ENCODE assay signal across 11 cellular contexts in genomic region chr10:31709028-31709427, GRCh38.
DNase-seq lines count a peak whose midpoint lies in the region; ATAC-seq and TF ChIP-seq lines count a peak whose summit lies in the region.
"Had no signal": no experiment of that assay in that cellular context is flagged by ENCODE, and none has a peak within 500 bp of the region (broad histone marks: within the 10 kb centered on the region; RNA-seq: fewer than 3 reads in every experiment).

No MANE protein-coding gene starts in this region.

- H3K27ac Mint-ChIP-seq in brain (peak overlapping the region in 4 of 5 experiments; percentile 87 to 95 (median 94)), Calu3 (ENCODE audit: unreplicated experiment) (no peak overlapping the region)

- H3K27me3 ChIP-seq in heart right ventricle (no peaks in the 10 kb centered on the region), lung (ENCODE audit: control insufficient read depth, insufficient read depth) (no peaks in the 10 kb centered on the region), upper lobe of right lung (no peaks in the 10 kb centered on the region)

- H3K4me3 ChIP-seq in heart right ventricle: no peak overlapping the region
- no peak overlapping the region for H3K4me3 ChIP-seq in lung
- H3K4me3 ChIP-seq in upper lobe of right lung: no peak overlapping the region

- H3K36me3 ChIP-seq in heart right ventricle: no peaks in the 10 kb centered on the region
- H3K36me3 ChIP-seq in lung (ENCODE audit: control insufficient read depth in 2 of 2, insufficient read depth in 2 of 2, low read length in 2 of 2): no peaks in the 10 kb centered on the region
- no peaks in the 10 kb centered on the region for H3K36me3 ChIP-seq in upper lobe of right lung

- H3K4me1 ChIP-seq in heart right ventricle (peaks cover 15 to 57% (median 47%) of the 10 kb centered on the region in 9 donors), lung (ENCODE audit: control insufficient read depth in 2 of 2, insufficient read depth in 2 of 2, low read length in 2 of 2) (peaks cover 13 to 29% of the 10 kb centered on the region in 2 donors), upper lobe of right lung (peaks cover 37% of the 10 kb centered on the region)

- CTCF ChIA-PET in Calu3 (lab: Charles Lee): interaction anchor here (1.3 to 1.6 kb wide), 2 partner anchors 20 to 61 kb away, joined by 4 to 5 read pairs; no protein-coding TSS in a partner anchor

- ATAC-seq in heart right ventricle: peak in 3 of 8 donors; percentile 10 to 45 (median 34)
- no peak for ATAC-seq in left ventricle myocardium superior
- no peak for ATAC-seq in lung (ENCODE audit: insufficient read depth, low FRiP score)
- ATAC-seq in upper lobe of right lung: no peak

- H3K27ac ChIP-seq in heart right ventricle (peak overlapping the region; percentile 62 to 97 (median 88)), lung (ENCODE audit: low read depth in 1 of 2, low read length in 1 of 2) (peak overlapping the region; percentile 72 to 85), upper lobe of right lung (no peak overlapping the region)

- DNase-seq in heart right ventricle (no peak), left ventricle myocardium superior (no peak), lung (ENCODE audit: low spot score) (no peak), upper lobe of right lung (no peak), globus pallidus (ENCODE audit: low spot score) (no peak), Calu3 (no peak), HUDEP-2 (lab: John Stamatoyannopoulos, UW; ENCODE audit: unreplicated experiment in 76 of 76) (no peak)
- DNase-seq: CD4-positive, CD25-positive, alpha-beta regulatory T cell; islet precursor cell; stimulated activated CD4-positive, alpha-beta T cell treated with anti-CD3 and anti-CD28 coated beads, Interleukin-1b, Interleukin-23, amount 100 ng/mL, for 48 hours had no signal

- 50 to 63% methylated on average over 3 of the region's 3 CpGs for WGBS in heart right ventricle, 2 donors
- 71 to 80% methylated on average over 3 of the region's 3 CpGs for WGBS in lung, 2 donors

- peaks cover 0 to 34% (median 15%) of the 10 kb centered on the region in 11 donors for H3K9me3 ChIP-seq in heart right ventricle
- peaks cover 3 to 8% of the 10 kb centered on the region in 2 donors for H3K9me3 ChIP-seq in lung (ENCODE audit: control insufficient read depth in 2 of 2, insufficient read depth in 1 of 2, low read length in 1 of 2)
- H3K9me3 ChIP-seq in upper lobe of right lung: no peaks in the 10 kb centered on the region

- TF ChIP-seq CTCF in heart right ventricle (IDR thresholded peaks at IDR 0.05) (peak in 6 of 9 donors; percentile 40 to 60 (median 52)), brain (conservative IDR thresholded peaks at IDR 0.05) (no peak), lung (IDR thresholded peaks at IDR 0.05; ENCODE audit: control extremely low read depth, extremely low read depth) (no peak), upper lobe of right lung (IDR thresholded peaks at IDR 0.05) (peak; percentile 14), Calu3 (IDR thresholded peaks at IDR 0.05; ENCODE audit: unreplicated experiment) (no peak)

- BruUV-seq in Calu3 (replicated peaks; lab: Mats Ljungman, UMichigan): no TSS peak

- H3K27me3 Mint-ChIP-seq in brain (peaks cover 6% of the 10 kb centered on the region), Calu3 (ENCODE audit: unreplicated experiment) (peaks cover 45% of the 10 kb centered on the region)

- intact Hi-C loops in heart right ventricle (cut with DNase I) (loop anchor here in 7 of 10 donors (2.0 to 10.0 kb wide), 10 partner anchors 48 to 927 kb away; partner anchors contain the start of gene ZEB1 (in 1 of the 7)), left ventricle myocardium superior (cut with micrococcal nuclease) (no loop called here), upper lobe of right lung (cut with DNase I) (no loop called here), Calu3 (cut with micrococcal nuclease; ENCODE audit: unreplicated experiment) (no loop called here)

- H3K4me1 Mint-ChIP-seq in brain (peaks cover 41% of the 10 kb centered on the region), Calu3 (ENCODE audit: low read depth, unreplicated experiment) (no peaks in the 10 kb centered on the region)

- H3K9me3 Mint-ChIP-seq in brain (peaks cover 35 to 51% (median 41%) of the 10 kb centered on the region in 5 experiments), Calu3 (ENCODE audit: low read depth, unreplicated experiment) (peaks cover 9% of the 10 kb centered on the region)

- peak overlapping the region in 1 of 5 experiments; percentile 32 for H3K4me3 Mint-ChIP-seq in brain
- H3K4me3 Mint-ChIP-seq in Calu3 (ENCODE audit: low read depth, unreplicated experiment): no peak overlapping the region

- H3K36me3 Mint-ChIP-seq in brain (peaks cover 27% of the 10 kb centered on the region), Calu3 (ENCODE audit: insufficient read depth, unreplicated experiment) (no peaks in the 10 kb centered on the region)
- H3K36me3 Mint-ChIP-seq: CD4-positive, CD25-positive, alpha-beta regulatory T cell had no signal

Comparison
In these comparisons a context has a peak if more than half of its experiments do, and no peak if none do; other contexts are left out.
1. intact Hi-C loops: an anchor here in heart right ventricle (2.0 to 10.0 kb wide); none called in left ventricle myocardium superior, upper lobe of right lung and Calu3.
2. CTCF ChIP-seq: peak in heart right ventricle (6 of 9) and upper lobe of right lung (single experiment); none in brain (0 of 2), lung (single experiment) and Calu3 (single experiment).